ENCODE assay signal across 8 cellular contexts in the genomic region with DNA sequence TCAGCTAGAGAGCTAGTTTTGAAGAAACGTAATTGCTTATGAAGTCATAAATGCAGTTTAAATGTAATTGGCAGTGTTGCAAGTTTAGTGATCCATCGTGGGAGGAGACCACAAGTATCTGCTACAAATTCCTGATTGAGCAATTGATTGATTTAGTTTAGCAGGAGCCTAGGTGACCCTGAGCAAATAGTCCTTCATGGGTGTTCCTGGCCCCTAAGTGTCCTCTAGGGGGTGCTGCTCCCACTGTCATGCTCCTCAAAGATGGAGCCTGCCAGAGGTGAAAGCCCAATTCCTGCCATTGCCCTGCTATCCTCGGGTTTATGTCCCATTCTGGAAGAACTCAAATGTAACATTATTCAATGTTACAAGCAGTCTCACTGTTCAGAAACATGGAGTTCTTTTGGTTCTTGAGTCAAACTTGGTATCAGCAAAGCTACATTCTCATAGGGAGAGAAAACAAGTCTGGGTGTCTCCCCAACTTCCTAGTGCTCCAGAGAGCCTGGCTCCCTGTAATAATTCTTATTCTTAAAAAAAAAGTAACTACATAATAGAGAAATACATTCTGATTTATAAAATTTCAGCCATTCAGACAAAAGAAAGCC. TPM values are rescaled to one million over a fixed set of nuclear protein-coding genes. Genes with fewer than 3 reads are reported as not detected.
DNase-seq lines count a peak whose midpoint lies in the region; ATAC-seq, FAIRE-seq and TF ChIP-seq lines count a peak whose summit lies in the region.

No MANE protein-coding gene starts in this region.

- H3K27me3 ChIP-seq in lower lobe of right lung (ENCODE audit: low read depth), result no peaks in the 10 kb centered on the region

- no peaks in the 10 kb centered on the region for H3K9me3 ChIP-seq in lower lobe of right lung

- no peak overlapping the region for H3K27ac ChIP-seq in lower lobe of right lung

- no peaks in the 10 kb centered on the region for H3K4me1 ChIP-seq in lower lobe of right lung

- peak; percentile 85 for TF ChIP-seq CTCF in lower lobe of right lung (IDR thresholded peaks at IDR 0.05)

- peak; percentile 91 for ATAC-seq in lower lobe of right lung
- ATAC-seq in GM21526 (IDR thresholded peaks at IDR 0.05; ENCODE audit: low FRiP score, unreplicated experiment), result no peak

- TF ChIP-seq POLR2A in H54 (IDR thresholded peaks at IDR 0.05; ENCODE audit: low read depth, low read length), result no peak

- DNase-seq in CD1c-positive myeloid dendritic cell (ENCODE audit: extremely low spot score), result peak; percentile 75
- DNase-seq in H54 (ENCODE audit: insufficient read length, low spot score), result peak; percentile 48
- peak; percentile 24 for DNase-seq in NCI-H2196 treated with DMSO at 0.1 percent for 48 hours (lab: John Stamatoyannopoulos, UW; ENCODE audit: unreplicated experiment)
- peak; percentile 68 to 75 for DNase-seq in activated CD4-positive, alpha-beta T cell treated with anti-CD3 and anti-CD28 coated beads for 4 hours
- DNase-seq in dermis microvascular lymphatic vessel endothelial cell (ENCODE audit: low read depth in 2 of 2), result peak; percentile 40 to 71
- peak; percentile 68 for DNase-seq in lower lobe of right lung
- peak; percentile 48 to 50 for DNase-seq in stimulated activated CD8-positive, alpha-beta memory T cell treated with anti-CD3 and anti-CD28 coated beads, Interleukin-15, amount 100 ng/mL, for 48 hours (ENCODE audit: low read depth in 2 of 2)

- H3K36me3 ChIP-seq in lower lobe of right lung, result no peaks in the 10 kb centered on the region

- intact Hi-C loops in lower lobe of right lung (cut with DNase I), result no loop called here

- FAIRE-seq in H54 (lab: Jason Lieb, UNC), result peak; percentile 87

- no peak overlapping the region for H3K4me3 ChIP-seq in lower lobe of right lung

RNA-seq across cellular contexts. Expression of a gene that starts 29.8 kb away (rescaled TPM):
- total RNA-seq in dermis microvascular lymphatic vessel endothelial cell, result 31.2 and 36.2 TPM in 2 replicates
- total RNA-seq in lower lobe of right lung, result 29.7 TPM

Comparison
In these comparisons a context has a peak if more than half of its experiments do, and no peak if none do; other contexts are left out.
1. DNase-seq: peak in every context shown above with its lines; median percentile 75 in CD1c-positive myeloid dendritic cell; 72 in activated CD4-positive, alpha-beta T cell treated with anti-CD3 and anti-CD28 coated beads for 4 hours; 68 in lower lobe of right lung; 56 in dermis microvascular lymphatic vessel endothelial cell; 49 in stimulated activated CD8-positive, alpha-beta memory T cell treated with anti-CD3 and anti-CD28 coated beads, Interleukin-15, amount 100 ng/mL, for 48 hours; 48 in H54; 24 in NCI-H2196 treated with DMSO at 0.1 percent for 48 hours.